ENCODE assay signal across 12 cellular contexts in the genomic region with DNA sequence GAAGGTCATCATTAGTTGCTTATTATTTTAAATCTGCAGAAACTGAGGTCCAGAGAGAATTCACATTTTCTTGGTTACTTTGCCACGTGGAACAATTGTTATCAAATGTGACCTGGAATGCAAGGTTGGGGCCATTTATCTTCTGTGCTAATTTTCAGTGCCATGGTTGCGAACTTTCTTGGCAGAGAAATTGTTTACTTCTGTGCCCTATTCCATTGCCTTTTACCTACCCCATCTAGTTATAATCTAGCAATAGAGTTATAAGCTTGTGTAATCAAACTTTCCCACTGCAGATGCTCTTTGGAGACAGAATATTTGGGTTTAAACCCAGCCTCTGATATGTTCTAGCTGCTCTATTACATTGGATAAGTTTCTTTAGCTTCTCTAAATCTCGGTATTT.
DNase-seq lines count a peak whose midpoint lies in the region; ATAC-seq and TF ChIP-seq lines count a peak whose summit lies in the region.
"Had no signal": no experiment of that assay in that cellular context is flagged by ENCODE, and none has a peak within 500 bp of the region (broad histone marks: within the 10 kb centered on the region; RNA-seq: fewer than 3 reads in every experiment).

No MANE protein-coding gene starts in this region.

- H3K4me3 ChIP-seq in CD4-positive, alpha-beta memory T cell (ENCODE audit: low read length in 2 of 2), result peak overlapping the region in 1 of 2 donors; percentile 18
- H3K4me3 ChIP-seq in sigmoid colon, result no peak overlapping the region

- POLR2A ChIA-PET in CD4-positive, alpha-beta memory T cell (lab: Charles Lee; ENCODE audit: partially characterized antibody), result no interaction called here
- POLR2A ChIA-PET in naive thymus-derived CD8-positive, alpha-beta T cell (lab: Charles Lee), result no interaction called here

- DNase-seq in CD4-positive, alpha-beta memory T cell, result no peak
- DNase-seq in T-helper 17 cell (no peak), left ventricle myocardium superior (no peak), sigmoid colon (no peak), SHP77 (lab: John Stamatoyannopoulos, UW) (no peak), RPMI8226 (no peak), T-helper 2 cell (no peak)
- no peak for DNase-seq in naive thymus-derived CD8-positive, alpha-beta T cell
- DNase-seq: activated naive CD8-positive, alpha-beta T cell treated with anti-CD3 and anti-CD28 coated beads, Interleukin-2, amount 10 ng/mL, durations not matched to agents 7 days and 5 days; effector CD8-positive, alpha-beta T cell; MM.1S had no signal

- TF ChIP-seq POLR2A in sigmoid colon (IDR thresholded peaks at IDR 0.05), result no peak

- no peak for TF ChIP-seq EP300 in sigmoid colon (IDR thresholded peaks at IDR 0.05)

- peak overlapping the region; percentile 5 to 86 (median 78) for H3K4me3 Mint-ChIP-seq in CD4-positive, alpha-beta memory T cell
- peak overlapping the region; percentile 88 for H3K4me3 Mint-ChIP-seq in T-helper 17 cell
- H3K4me3 Mint-ChIP-seq in naive thymus-derived CD8-positive, alpha-beta T cell, result peak overlapping the region in 3 of 10 donors; percentile 44 to 80 (median 72)

- H3K36me3 Mint-ChIP-seq in CD4-positive, alpha-beta memory T cell, result peaks cover 0 to 13% of the 10 kb centered on the region in 2 donors
- H3K36me3 Mint-ChIP-seq in T-helper 17 cell (ENCODE audit: low read depth), result peaks cover 5% of the 10 kb centered on the region
- peaks cover 0 to 2% (median 0%) of the 10 kb centered on the region in 3 donors for H3K36me3 Mint-ChIP-seq in naive thymus-derived CD8-positive, alpha-beta T cell

- no peaks in the 10 kb centered on the region for H3K27me3 ChIP-seq in CD4-positive, alpha-beta memory T cell (ENCODE audit: insufficient read depth, low read length)
- no peaks in the 10 kb centered on the region for H3K27me3 ChIP-seq in sigmoid colon

- intact Hi-C loops in CD4-positive, alpha-beta memory T cell (cut with micrococcal nuclease), result no loop called here
- intact Hi-C loops in left ventricle myocardium superior (cut with micrococcal nuclease) (no loop called here), sigmoid colon (cut with DNase I) (loop anchor here (10.0 kb wide), 1 partner anchor 368 kb away; no protein-coding TSS in a partner anchor)

- H3K36me3 ChIP-seq in CD4-positive, alpha-beta memory T cell (ENCODE audit: insufficient read depth, low read length), result no peaks in the 10 kb centered on the region
- H3K36me3 ChIP-seq in sigmoid colon, result no peaks in the 10 kb centered on the region

- peak overlapping the region in 3 of 7 donors; percentile 79 to 89 (median 86) for H3K27ac Mint-ChIP-seq in CD4-positive, alpha-beta memory T cell
- peak overlapping the region; percentile 80 for H3K27ac Mint-ChIP-seq in T-helper 17 cell
- peak overlapping the region in 4 of 10 donors; percentile 2 to 85 (median 75) for H3K27ac Mint-ChIP-seq in naive thymus-derived CD8-positive, alpha-beta T cell

- peaks cover 22% of the 10 kb centered on the region for H3K4me1 ChIP-seq in CD4-positive, alpha-beta memory T cell (ENCODE audit: insufficient read depth, low read length)
- peaks cover 0 to 92% (median 77%) of the 10 kb centered on the region in 4 donors for H3K4me1 ChIP-seq in sigmoid colon

- no peaks in the 10 kb centered on the region for H3K27me3 Mint-ChIP-seq in CD4-positive, alpha-beta memory T cell
- H3K27me3 Mint-ChIP-seq in T-helper 17 cell, result no peaks in the 10 kb centered on the region
- H3K27me3 Mint-ChIP-seq in naive thymus-derived CD8-positive, alpha-beta T cell, result no peaks in the 10 kb centered on the region
- H3K27me3 Mint-ChIP-seq: activated naive CD8-positive, alpha-beta T cell treated with anti-CD3 and anti-CD28 coated beads, Interleukin-2, amount 10 ng/mL, durations not matched to agents 7 days and 5 days had no signal

- ATAC-seq in T-helper 17 cell (no peak), left ventricle myocardium superior (peak; percentile 9)
- ATAC-seq in naive thymus-derived CD8-positive, alpha-beta T cell, result no peak

- H3K27ac ChIP-seq in CD4-positive, alpha-beta memory T cell (ENCODE audit: low read depth, low read length), result no peak overlapping the region
- H3K27ac ChIP-seq in sigmoid colon, result peak overlapping the region; percentile 15 to 59 (median 49)

- no peaks in the 10 kb centered on the region for H3K9me3 ChIP-seq in CD4-positive, alpha-beta memory T cell (ENCODE audit: control insufficient read depth in 1 of 2, low read length in 2 of 2)
- H3K9me3 ChIP-seq in T-helper 17 cell (ENCODE audit: control insufficient read depth, low read length, poor library complexity, severe bottlenecking) (no peaks in the 10 kb centered on the region), sigmoid colon (no peaks in the 10 kb centered on the region)

- peaks cover 0 to 2% (median 0%) of the 10 kb centered on the region in 8 donors for H3K9me3 Mint-ChIP-seq in CD4-positive, alpha-beta memory T cell
- H3K9me3 Mint-ChIP-seq in naive thymus-derived CD8-positive, alpha-beta T cell, result peaks cover 0 to 4% (median 0%) of the 10 kb centered on the region in 9 donors
- H3K9me3 Mint-ChIP-seq: T-helper 1 cell treated with Interleukin-12 subunit alpha and Interleukin-12 subunit beta and Interleukin-4 antibody, amounts not matched to agents 30 μg/mL and 1 μg/mL, for 36 hours had no signal

- TF ChIP-seq CTCF in sigmoid colon (IDR thresholded peaks at IDR 0.05), result no peak

- CTCF ChIA-PET in CD4-positive, alpha-beta memory T cell (lab: Charles Lee; ENCODE audit: partially characterized antibody), result interaction anchor here (1.4 kb wide), 1 partner anchor 12 kb away, joined by 4 read pairs; no protein-coding TSS in a partner anchor

- WGBS in sigmoid colon, 2 donors, result 33 to 57% methylated on average over 3 of the region's 3 CpGs

- H3K4me1 Mint-ChIP-seq in CD4-positive, alpha-beta memory T cell, result peaks cover 33 to 51% (median 42%) of the 10 kb centered on the region in 4 donors
- H3K4me1 Mint-ChIP-seq in T-helper 17 cell, result peaks cover 39% of the 10 kb centered on the region
- H3K4me1 Mint-ChIP-seq in naive thymus-derived CD8-positive, alpha-beta T cell, result peaks cover 8 to 62% (median 17%) of the 10 kb centered on the region in 4 donors
